ENCODE assay signal across 20 cellular contexts in the genomic region with DNA sequence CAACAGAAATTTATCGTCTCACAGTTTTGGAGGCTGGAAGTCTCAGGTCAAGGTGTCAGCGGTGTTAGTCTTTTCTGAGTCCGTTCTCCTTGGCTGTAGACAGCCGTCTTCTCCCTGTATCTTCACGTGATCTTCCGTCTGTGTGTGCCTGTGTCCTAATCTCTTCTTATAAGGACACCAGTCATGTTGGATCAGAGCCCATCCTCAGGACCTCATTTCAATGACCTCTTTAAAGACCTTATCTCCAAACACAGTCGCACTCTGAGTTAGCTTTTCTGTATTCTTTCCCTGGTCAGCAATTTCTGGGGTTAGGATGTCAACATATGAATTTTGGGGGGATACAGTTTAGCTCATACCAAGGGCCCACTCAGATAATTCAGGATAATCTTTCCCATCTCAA.
"Had no signal": no experiment of that assay in that cellular context is flagged by ENCODE, and none has a peak within 500 bp of the region (broad histone marks: within the 10 kb centered on the region; RNA-seq: fewer than 3 reads in every experiment).

No MANE protein-coding gene starts in this region.

- H3K36me3 Mint-ChIP-seq: neural progenitor cell had no signal

- H3K4me3 Mint-ChIP-seq: natural killer cell treated with Interleukin-12 subunit alpha and Interleukin-12 subunit beta and Interleukin-15 and Interleukin-18, amount 100 ng/mL, for 72 hours; neural progenitor cell had no signal

- H3K27me3 ChIP-seq: dorsolateral prefrontal cortex, left lung, neural progenitor cell, pancreas, right lobe of liver, thyroid gland, upper lobe of left lung, uterus had no signal

- H3K4me2 ChIP-seq: neural progenitor cell had no signal

- H2AFZ ChIP-seq: neural progenitor cell had no signal

- H3K9me3 ChIP-seq: pancreas, right lobe of liver, thyroid gland, upper lobe of left lung, uterus had no signal

- H3K4me3 ChIP-seq: dorsolateral prefrontal cortex, left lung, lower lobe of right lung, neural progenitor cell, pancreas, right lobe of liver, spleen, thyroid gland, upper lobe of left lung, uterus had no signal

- H3K4me1 ChIP-seq: left lung, lower lobe of right lung, neural progenitor cell, pancreas, right lobe of liver, spleen, thyroid gland, upper lobe of left lung, uterus had no signal

- H3K27ac ChIP-seq: left lung, lower lobe of right lung, neural progenitor cell, pancreas, right lobe of liver, spleen had no signal

- H3K36me3 ChIP-seq: left lung, lower lobe of right lung, neural progenitor cell, pancreas, right lobe of liver, spleen, thyroid gland, upper lobe of left lung, uterus had no signal

- ATAC-seq: left lung; lower lobe of right lung; natural killer cell treated with Interleukin-12 subunit alpha and Interleukin-12 subunit beta and Interleukin-15 and Interleukin-18, amount 100 ng/mL, for 72 hours; pancreas; right lobe of liver had no signal

- DNase-seq: cortex of kidney; dorsolateral prefrontal cortex; effector CD8-positive, alpha-beta T cell; left lung; lower lobe of right lung; mesenchymal stem cell; midbrain; nucleus accumbens; pancreas; right lobe of liver; spleen; stimulated activated CD4-positive, alpha-beta T cell treated with anti-CD3 and anti-CD28 coated beads, Interleukin-2, amount 100 ng/mL, for 24 hours; stimulated activated CD4-positive, alpha-beta T cell treated with anti-CD3 and anti-CD28 coated beads, Interleukin-4, amount 100 ng/mL, for 4 hours; stimulated activated naive CD4-positive, alpha-beta T cell; thyroid gland; upper lobe of left lung; uterus had no signal

- H3K9ac ChIP-seq: neural progenitor cell had no signal

- H3K27ac Mint-ChIP-seq: natural killer cell treated with Interleukin-12 subunit alpha and Interleukin-12 subunit beta and Interleukin-15 and Interleukin-18, amount 100 ng/mL, for 72 hours; neural progenitor cell; progenitor cell of endocrine pancreas had no signal
